Comparison of ENCODE assay signal across 15 cellular contexts in genomic region chr5:138402640-138403039, GRCh38. TPM values are rescaled to one million over a fixed set of nuclear protein-coding genes. Genes with fewer than 3 reads are reported as not detected.
DNase-seq lines count a peak whose midpoint lies in the region; ATAC-seq and TF ChIP-seq lines count a peak whose summit lies in the region.
"Had no signal": no experiment of that assay in that cellular context is flagged by ENCODE, and none has a peak within 500 bp of the region (broad histone marks: within the 10 kb centered on the region; RNA-seq: fewer than 3 reads in every experiment).

No MANE protein-coding gene starts in this region.

- H3K36me3 ChIP-seq in MG63 (peaks cover 57% of the 10 kb centered on the region), hepatocyte (replicated peaks; ENCODE audit: insufficient read depth, low read depth) (peaks cover 4% of the 10 kb centered on the region)

- H3K27ac Mint-ChIP-seq in activated CD4-positive, alpha-beta T cell treated with anti-CD3 and anti-CD28 coated beads, Interleukin-2, amount 10 ng/mL, durations not matched to agents 7 days and 5 days = peak overlapping the region; percentile 39
- H3K27ac Mint-ChIP-seq in central memory CD8-positive, alpha-beta T cell (ENCODE audit: low read depth) = peak overlapping the region; percentile 77

- H4K20me1 ChIP-seq in hepatocyte (ENCODE audit: insufficient read depth, poor library complexity, severe bottlenecking) = no peaks in the 10 kb centered on the region

- TF ChIP-seq CTCF in hepatocyte (IDR thresholded peaks at IDR 0.05; ENCODE audit: poor library complexity) = no peak

- H3K4me3 ChIP-seq in MG63 = no peak overlapping the region
- no peak overlapping the region for H3K4me3 ChIP-seq in hepatocyte
- H3K4me3 ChIP-seq: A549, lung had no signal

- H3K4me1 ChIP-seq in hepatocyte (ENCODE audit: insufficient read depth) = no peaks in the 10 kb centered on the region
- H3K4me1 ChIP-seq: A549 had no signal

- H3K27me3 Mint-ChIP-seq in activated CD4-positive, alpha-beta T cell treated with anti-CD3 and anti-CD28 coated beads, Interleukin-2, amount 10 ng/mL, durations not matched to agents 7 days and 5 days = no peaks in the 10 kb centered on the region
- H3K27me3 Mint-ChIP-seq in central memory CD8-positive, alpha-beta T cell = no peaks in the 10 kb centered on the region

- H3K9me3 Mint-ChIP-seq in activated CD4-positive, alpha-beta T cell treated with anti-CD3 and anti-CD28 coated beads, Interleukin-2, amount 10 ng/mL, durations not matched to agents 7 days and 5 days = no peaks in the 10 kb centered on the region
- no peaks in the 10 kb centered on the region for H3K9me3 Mint-ChIP-seq in central memory CD8-positive, alpha-beta T cell

- POLR2A ChIA-PET in activated CD4-positive, alpha-beta T cell treated with anti-CD3 and anti-CD28 coated beads, Interleukin-2, amount 10 ng/mL, durations not matched to agents 7 days and 5 days (lab: Charles Lee) = no interaction called here

- ATAC-seq in GM21576 (IDR thresholded peaks at IDR 0.05; ENCODE audit: unreplicated experiment) (peak; percentile 70), HG03442 (IDR thresholded peaks at IDR 0.05; ENCODE audit: unreplicated experiment) (peak; percentile 77)
- no peak for ATAC-seq in central memory CD8-positive, alpha-beta T cell (replicated peaks; ENCODE audit: extremely low read depth, poor library complexity, severe bottlenecking)
- ATAC-seq: A549 had no signal

- H3K4me2 ChIP-seq in hepatocyte = no peak overlapping the region
- H3K4me2 ChIP-seq: A549 had no signal

- H3K27ac ChIP-seq in hepatocyte = no peak overlapping the region
- H3K27ac ChIP-seq: A549 had no signal

- peaks cover 56% of the 10 kb centered on the region for H3K36me3 Mint-ChIP-seq in activated CD4-positive, alpha-beta T cell treated with anti-CD3 and anti-CD28 coated beads, Interleukin-2, amount 10 ng/mL, durations not matched to agents 7 days and 5 days (ENCODE audit: low read depth)
- H3K36me3 Mint-ChIP-seq in central memory CD8-positive, alpha-beta T cell (ENCODE audit: insufficient read depth) = peaks cover 65% of the 10 kb centered on the region

- H3K9me2 ChIP-seq in hepatocyte (replicated peaks; ENCODE audit: insufficient read depth) = no peaks in the 10 kb centered on the region

- CTCF ChIA-PET in activated CD4-positive, alpha-beta T cell treated with anti-CD3 and anti-CD28 coated beads, Interleukin-2, amount 10 ng/mL, durations not matched to agents 7 days and 5 days (lab: Charles Lee) = interaction anchor here (0.8 to 3.1 kb wide), 6 partner anchors 9 to 50 kb away, joined by 3 to 14 read pairs (median 4); partner anchors contain the start of gene KDM3B

- H3K4me3 Mint-ChIP-seq in activated CD4-positive, alpha-beta T cell treated with anti-CD3 and anti-CD28 coated beads, Interleukin-2, amount 10 ng/mL, durations not matched to agents 7 days and 5 days = no peak overlapping the region
- no peak overlapping the region for H3K4me3 Mint-ChIP-seq in central memory CD8-positive, alpha-beta T cell

- H3K9me3 ChIP-seq in MG63 (no peaks in the 10 kb centered on the region), hepatocyte (ENCODE audit: low read depth) (no peaks in the 10 kb centered on the region)
- H3K9me3 ChIP-seq: A549 had no signal

- no peaks in the 10 kb centered on the region for H3K79me2 ChIP-seq in hepatocyte

- no peak overlapping the region for H2AFZ ChIP-seq in hepatocyte

- peaks cover 25% of the 10 kb centered on the region for H3K4me1 Mint-ChIP-seq in activated CD4-positive, alpha-beta T cell treated with anti-CD3 and anti-CD28 coated beads, Interleukin-2, amount 10 ng/mL, durations not matched to agents 7 days and 5 days
- H3K4me1 Mint-ChIP-seq in central memory CD8-positive, alpha-beta T cell = peaks cover 4% of the 10 kb centered on the region

- H3K27me3 ChIP-seq in MG63 (no peaks in the 10 kb centered on the region), hepatocyte (no peaks in the 10 kb centered on the region)

- DNase-seq in activated CD4-positive, alpha-beta T cell treated with anti-CD3 and anti-CD28 coated beads, Interleukin-2, amount 10 ng/mL, durations not matched to agents 7 days and 5 days = peak; percentile 12
- no peak for DNase-seq in activated CD4-positive, alpha-beta T cell treated with anti-CD3 and anti-CD28 coated beads, Interleukin-2, amount 50 U/mL, for 4 hours
- DNase-seq in central memory CD8-positive, alpha-beta T cell (ENCODE audit: low spot score in 2 of 2) = no peak
- no peak for DNase-seq in MG63
- DNase-seq in hepatocyte (ENCODE audit: low spot score) = no peak
- no peak for DNase-seq in NCI-H2107 treated with DMSO at 0.1 percent for 48 hours (lab: John Stamatoyannopoulos, UW; ENCODE audit: unreplicated experiment)
- DNase-seq: Calu3, hypothalamus, NCI-H226, nucleus accumbens, T-helper 9 cell had no signal

RNA-seq across cellular contexts. Expression of gene REEP2, which starts 36.2 kb away (rescaled TPM):
- total RNA-seq in activated CD4-positive, alpha-beta T cell treated with anti-CD3 and anti-CD28 coated beads, Interleukin-2, amount 10 ng/mL, durations not matched to agents 7 days and 5 days = under 1 TPM; 0.62 to 0.77 TPM
- 1.4 and 1.8 TPM in 2 replicates for total RNA-seq in MG63 (2014; rRNA removed; shearing (Covaris generic); ENCODE audit: low replicate concordance)
- total RNA-seq in hepatocyte = 0.67 and 3.2 TPM in 2 replicates
- polyA plus RNA-seq in hepatocyte = 0.66 and 1.9 TPM in 2 replicates

RNA-seq across cellular contexts. Expression of gene KDM3B, which starts 50.2 kb away (rescaled TPM):
- total RNA-seq in activated CD4-positive, alpha-beta T cell treated with anti-CD3 and anti-CD28 coated beads, Interleukin-2, amount 10 ng/mL, durations not matched to agents 7 days and 5 days = 10 to 100 TPM; 60.4 to 65.7 TPM
- total RNA-seq in MG63 (2014; rRNA removed; shearing (Covaris generic); ENCODE audit: low replicate concordance) = 41.6 and 42.9 TPM in 2 replicates
- total RNA-seq in hepatocyte = 56.6 and 67.8 TPM in 2 replicates
- 19.0 and 22.1 TPM in 2 replicates for polyA plus RNA-seq in hepatocyte
